ENCODE assay signal across 9 cellular contexts in genomic region chr2:149715005-149715592, GRCh38.
DNase-seq lines count a peak whose midpoint lies in the region; ATAC-seq and FAIRE-seq lines count a peak whose summit lies in the region.
"Had no signal": no experiment of that assay in that cellular context is flagged by ENCODE, and none has a peak within 500 bp of the region (broad histone marks: within the 10 kb centered on the region; RNA-seq: fewer than 3 reads in every experiment).

No MANE protein-coding gene starts in this region.

- no peak for FAIRE-seq in urothelium cell line (lab: Jason Lieb, UNC)

- no peak overlapping the region for H3K27ac ChIP-seq in caudate nucleus (ENCODE audit: low read depth, low read length)
- H3K27ac ChIP-seq: neutrophil had no signal

- DNase-seq in EL: peak; percentile 58
- peak; percentile 25 for DNase-seq in NCI-H226
- DNase-seq in urothelium cell line (ENCODE audit: low spot score): peak; percentile 28
- no peak for DNase-seq in NCI-H510A treated with DMSO at 0.1 percent for 48 hours (lab: John Stamatoyannopoulos, UW)
- no peak for DNase-seq in caudate nucleus (lab: John Stamatoyannopoulos, UW)
- no peak for DNase-seq in NCI-H2196 treated with DMSO at 0.1 percent for 48 hours (lab: John Stamatoyannopoulos, UW; ENCODE audit: unreplicated experiment)

- peak; percentile 59 for ATAC-seq in GM21786 (IDR thresholded peaks at IDR 0.05; ENCODE audit: unreplicated experiment)
- peak; percentile 46 for ATAC-seq in esophagus mucosa

Comparison
In these comparisons a context has a peak if more than half of its experiments do, and no peak if none do; other contexts are left out.
1. DNase-seq: peak in EL (single experiment), NCI-H226 (single experiment) and urothelium cell line (single experiment); none in NCI-H510A treated with DMSO at 0.1 percent for 48 hours (single experiment), caudate nucleus (0 of 61) and NCI-H2196 treated with DMSO at 0.1 percent for 48 hours (single experiment).